ENCODE assay signal across 1 cellular context in genomic region chr6:35919827-35920751, GRCh38.
TF ChIP-seq lines count a peak whose summit lies in the region.

No MANE protein-coding gene starts in this region.

TF ChIP-seq in K562, 482 proteins besides CTCF, POLR2A, EP300 and RAD21 (continued from another document and continues in another):
- no peak for TF ChIP-seq FOXP1 (CRISPR knock-in tag; IDR thresholded peaks at IDR 0.05)
- no peak for TF ChIP-seq ZBTB5 (IDR thresholded peaks at IDR 0.05)
- TF ChIP-seq RBM22 (IDR thresholded peaks at IDR 0.05; ENCODE audit: low read depth, low read length, poor library complexity, severe bottlenecking), result no peak
- peak; percentile 58 for TF ChIP-seq MXD1 (CRISPR knock-in tag; IDR thresholded peaks at IDR 0.05; ENCODE audit: borderline replicate concordance, poor library complexity, severe bottlenecking)
- TF ChIP-seq ELK3 (CRISPR knock-in tag; IDR thresholded peaks at IDR 0.05), result no peak
- TF ChIP-seq HNRNPUL1 (IDR thresholded peaks at IDR 0.05; ENCODE audit: low read length), result no peak
- no peak for TF ChIP-seq ELF4 (CRISPR knock-in tag; IDR thresholded peaks at IDR 0.05)
- peak; percentile 76 for TF ChIP-seq ARID4B (CRISPR knock-in tag; IDR thresholded peaks at IDR 0.05)
- no peak for TF ChIP-seq SAFB2 (IDR thresholded peaks at IDR 0.05; ENCODE audit: borderline replicate concordance, low read depth, low read length, severe bottlenecking)
- TF ChIP-seq MYC (IDR thresholded peaks at IDR 0.05; ENCODE audit: low read depth, low read length), result peak; percentile 70; the same call in 1 of the 2 replicates
- 0 out of 2 replicates have a peak, but pooled peaks have one; percentile 59 for TF ChIP-seq MYC (CRISPR knock-in tag; IDR thresholded peaks at IDR 0.05; ENCODE audit: borderline replicate concordance, low read depth)
- no peak for TF ChIP-seq RBM39 (optimal IDR thresholded peaks at IDR 0.05; ENCODE audit: low read depth, low read length)
- TF ChIP-seq DNMT1 (IDR thresholded peaks at IDR 0.05), result no peak
- no peak for TF ChIP-seq SRSF7 (optimal IDR thresholded peaks at IDR 0.05; ENCODE audit: low read depth, low read length)
- TF ChIP-seq ATF6 (CRISPR knock-in tag; IDR thresholded peaks at IDR 0.05), result 0 out of 2 replicates have a peak, but pooled peaks have one; percentile 64
- TF ChIP-seq IFI16 (CRISPR knock-in tag; IDR thresholded peaks at IDR 0.05), result no peak
- peak; percentile 100 for TF ChIP-seq ZKSCAN8 (CRISPR knock-in tag; IDR thresholded peaks at IDR 0.05)
- TF ChIP-seq SETDB1 (IDR thresholded peaks at IDR 0.05; ENCODE audit: low read length), result no peak
- no peak for TF ChIP-seq ZNF239 (CRISPR knock-in tag; IDR thresholded peaks at IDR 0.05)
- no peak for TF ChIP-seq POLR3A (IDR thresholded peaks at IDR 0.05; ENCODE audit: borderline replicate concordance, extremely low read depth, insufficient read depth, insufficient read length)
- no peak for TF ChIP-seq KAT8 (IDR thresholded peaks at IDR 0.05; ENCODE audit: low read depth)
- TF ChIP-seq HMGN3 (IDR thresholded peaks at IDR 0.05; ENCODE audit: borderline replicate concordance, extremely low read depth, insufficient read length, low read depth, low read length), result no peak
- no peak for TF ChIP-seq NEUROD1 (IDR thresholded peaks at IDR 0.05; ENCODE audit: borderline replicate concordance, low read depth, low read length, partially characterized antibody)
- no peak for TF ChIP-seq ZNF561 (CRISPR knock-in tag; conservative IDR thresholded peaks at IDR 0.05)
- no peak for TF ChIP-seq E2F3 (CRISPR knock-in tag; IDR thresholded peaks at IDR 0.05)
- TF ChIP-seq JUN (IDR thresholded peaks at IDR 0.05; ENCODE audit: borderline replicate concordance, low read depth, low read length), result 0 out of 2 replicates have a peak, but pooled peaks have one; percentile 4
- no peak for TF ChIP-seq JUN (CRISPR knock-in tag; IDR thresholded peaks at IDR 0.05; ENCODE audit: borderline replicate concordance)
- TF ChIP-seq ATF2 (CRISPR knock-in tag; IDR thresholded peaks at IDR 0.05), result no peak
- TF ChIP-seq CBFB (CRISPR knock-in tag; IDR thresholded peaks at IDR 0.05), result no peak
- no peak for TF ChIP-seq ZNF507 (tag; conservative IDR thresholded peaks at IDR 0.05)
- TF ChIP-seq PML (IDR thresholded peaks at IDR 0.05; ENCODE audit: low read length), result no peak
- TF ChIP-seq ZNF512 (tag; IDR thresholded peaks at IDR 0.05), result no peak
- no peak for TF ChIP-seq NR4A1 (CRISPR knock-in tag; IDR thresholded peaks at IDR 0.05)
- no peak for TF ChIP-seq NR4A1 (tag; IDR thresholded peaks at IDR 0.05)
- TF ChIP-seq CREB3 (tag; conservative IDR thresholded peaks at IDR 0.05; ENCODE audit: low read depth), result no peak
- peak in 1 of 2 experiments; percentile 12; a peak in 1 of 4 replicates for TF ChIP-seq NRF1 (conservative IDR thresholded peaks at IDR 0.05 in 1 of 2, IDR thresholded peaks at IDR 0.05 in 1 of 2)
- TF ChIP-seq FOXM1 (IDR thresholded peaks at IDR 0.05; ENCODE audit: low read depth), result no peak
- 0 out of 2 replicates have a peak, but pooled peaks have one; percentile 36 for TF ChIP-seq FOXM1 (CRISPR knock-in tag; IDR thresholded peaks at IDR 0.05; ENCODE audit: low read depth)
- TF ChIP-seq TFAP4 (CRISPR knock-in tag; IDR thresholded peaks at IDR 0.05; ENCODE audit: borderline replicate concordance), result peak; percentile 59; the same call in 1 of the 2 replicates
- TF ChIP-seq RBFOX2 (IDR thresholded peaks at IDR 0.05; ENCODE audit: low read depth, low read length), result no peak
- no peak; the same call in 1 of the 2 replicates for TF ChIP-seq MTA3 (IDR thresholded peaks at IDR 0.05; ENCODE audit: borderline replicate concordance)
- TF ChIP-seq XRCC3 (IDR thresholded peaks at IDR 0.05), result no peak
- TF ChIP-seq ZNF445 (CRISPR knock-in tag; IDR thresholded peaks at IDR 0.05; ENCODE audit: low read depth), result no peak
- TF ChIP-seq ZNF740 (CRISPR knock-in tag; IDR thresholded peaks at IDR 0.05), result 0 out of 2 replicates have a peak, but pooled peaks have one; percentile 14
- TF ChIP-seq ZNF740 (tag; IDR thresholded peaks at IDR 0.05), result no peak
- no peak for TF ChIP-seq ZNF695 (CRISPR knock-in tag; IDR thresholded peaks at IDR 0.05)
